8 cellular contexts compared by ENCODE assay signal in genomic region chr16:67841198-67841815, GRCh38. TPM values are rescaled to one million over a fixed set of nuclear protein-coding genes. Genes with fewer than 3 reads are reported as not detected.
DNase-seq lines count a peak whose midpoint lies in the region; ATAC-seq and TF ChIP-seq lines count a peak whose summit lies in the region.

No MANE protein-coding gene starts in this region.

- H3K9me3 ChIP-seq in BLaER1: no peaks in the 10 kb centered on the region
- H3K9me3 ChIP-seq in MM.1S (replicated peaks; ENCODE audit: insufficient read depth, low read length): no peaks in the 10 kb centered on the region
- H3K9me3 ChIP-seq in ectodermal cell (ENCODE audit: control insufficient read depth, low read length): no peaks in the 10 kb centered on the region

- H2AFZ ChIP-seq in MM.1S (ENCODE audit: low read length): peak overlapping the region; percentile 99

- peaks cover 30% of the 10 kb centered on the region for H3F3A ChIP-seq in MM.1S (ENCODE audit: insufficient read depth, low read length)

- H3K9me2 ChIP-seq in MM.1S (replicated peaks; ENCODE audit: insufficient read depth, low read length): no peaks in the 10 kb centered on the region

- H3K4me2 ChIP-seq in BLaER1 (peak overlapping the region; percentile 37), MM.1S (ENCODE audit: low read depth, low read length) (peak overlapping the region; percentile 84)

- peaks cover 38% of the 10 kb centered on the region for H3K79me2 ChIP-seq in MM.1S (ENCODE audit: low read length)

- 67 to 69% methylated on average over 17 of the region's 17 CpGs for WGBS in ectodermal cell, 2 experiments

- H3K4me3 ChIP-seq in BLaER1: peak overlapping the region; percentile 87; the same call in 1 of the 2 replicates
- peak overlapping the region; percentile 98 for H3K4me3 ChIP-seq in MM.1S (ENCODE audit: low read length)
- peak overlapping the region; percentile 97 for H3K4me3 ChIP-seq in ectodermal cell (ENCODE audit: insufficient read depth, low read depth, low read length)

- peaks cover 4% of the 10 kb centered on the region for H3K27me3 Mint-ChIP-seq in nephron (ENCODE audit: low read depth)

- ATAC-seq in GM21825 (IDR thresholded peaks at IDR 0.05; ENCODE audit: unreplicated experiment) (no peak), GM21576 (IDR thresholded peaks at IDR 0.05; ENCODE audit: unreplicated experiment) (no peak), HG03342 (IDR thresholded peaks at IDR 0.05; ENCODE audit: unreplicated experiment) (no peak)

- H3K9ac ChIP-seq in BLaER1 (peak overlapping the region; percentile 99), MM.1S (ENCODE audit: low read length) (peak overlapping the region; percentile 95; the same call in 1 of the 2 replicates)

- DNase-seq in MM.1S (no peak), COLO668 (lab: John Stamatoyannopoulos, UW; ENCODE audit: unreplicated experiment) (no peak)

- no peaks in the 10 kb centered on the region for H3K27me3 ChIP-seq in BLaER1
- no peaks in the 10 kb centered on the region for H3K27me3 ChIP-seq in MM.1S (replicated peaks; ENCODE audit: insufficient read depth, low read length)
- H3K27me3 ChIP-seq in ectodermal cell (ENCODE audit: control insufficient read depth, insufficient read depth, low read length, poor library complexity, severe bottlenecking): no peaks in the 10 kb centered on the region

- TF ChIP-seq CTCF in MM.1S (IDR thresholded peaks at IDR 0.05; ENCODE audit: low read length): no peak
- no peak for TF ChIP-seq CTCF in nephron (IDR thresholded peaks at IDR 0.05; ENCODE audit: unreplicated experiment in 3 of 3)

- no peaks in the 10 kb centered on the region for H3K9me3 Mint-ChIP-seq in nephron

- peaks cover 32% of the 10 kb centered on the region for H4K20me1 ChIP-seq in BLaER1
- no peaks in the 10 kb centered on the region for H4K20me1 ChIP-seq in MM.1S (ENCODE audit: insufficient read depth, low read length)

- peak overlapping the region; percentile 95 to 96 (median 95) for H3K4me3 Mint-ChIP-seq in nephron

- H3K27ac Mint-ChIP-seq in nephron: peak overlapping the region; percentile 99 to 100 (median 100)

- H3K36me3 ChIP-seq in BLaER1 (no peaks in the 10 kb centered on the region), MM.1S (replicated peaks; ENCODE audit: insufficient read depth, low read length) (no peaks in the 10 kb centered on the region), ectodermal cell (ENCODE audit: control insufficient read depth, insufficient read depth, low read length) (no peaks in the 10 kb centered on the region)

- peaks cover 38% of the 10 kb centered on the region for H3K4me1 ChIP-seq in BLaER1
- peaks cover 25% of the 10 kb centered on the region for H3K4me1 ChIP-seq in MM.1S (ENCODE audit: low read length)
- peaks cover 23% of the 10 kb centered on the region for H3K4me1 ChIP-seq in ectodermal cell (ENCODE audit: control insufficient read depth, insufficient read depth, low read length)

- H3K4me1 Mint-ChIP-seq in nephron: peaks cover 39% of the 10 kb centered on the region

- no peaks in the 10 kb centered on the region for H3K36me3 Mint-ChIP-seq in nephron (ENCODE audit: low read depth)

- H3K27ac ChIP-seq in BLaER1: peak overlapping the region; percentile 95; the same call in 1 of the 2 replicates
- no peak overlapping the region for H3K27ac ChIP-seq in MM.1S (ENCODE audit: low read length)
- H3K27ac ChIP-seq in ectodermal cell (ENCODE audit: insufficient read depth, low read depth, low read length, poor library complexity, severe bottlenecking): peak overlapping the region; percentile 17

RNA-seq across cellular contexts. Expression of gene THAP11, which starts 0.8 kb away (rescaled TPM):
- polyA plus RNA-seq in ectodermal cell (2013, experiment 1 of 4): 41.4 TPM
- polyA plus RNA-seq in ectodermal cell (2013, experiment 2 of 4): 37.7 TPM
- polyA plus RNA-seq in ectodermal cell (2013, experiment 3 of 4): 31.8 TPM
- 36.8 TPM for polyA plus RNA-seq in ectodermal cell (2013, experiment 4 of 4)

RNA-seq across cellular contexts. Expression of gene NUTF2, which starts 5.4 kb away (rescaled TPM):
- 261 TPM for polyA plus RNA-seq in ectodermal cell (2013, experiment 1 of 4)
- polyA plus RNA-seq in ectodermal cell (2013, experiment 2 of 4): 222 TPM
- polyA plus RNA-seq in ectodermal cell (2013, experiment 3 of 4): 201 TPM
- polyA plus RNA-seq in ectodermal cell (2013, experiment 4 of 4): 219 TPM

RNA-seq across cellular contexts. Expression of gene CENPT, which starts 6.2 kb away (rescaled TPM):
- 54.9 TPM for polyA plus RNA-seq in ectodermal cell (2013, experiment 1 of 4)
- polyA plus RNA-seq in ectodermal cell (2013, experiment 2 of 4): 50.2 TPM
- 51.6 TPM for polyA plus RNA-seq in ectodermal cell (2013, experiment 3 of 4)
- 51.9 TPM for polyA plus RNA-seq in ectodermal cell (2013, experiment 4 of 4)

RNA-seq across cellular contexts. Expression of gene EDC4, which starts 31.5 kb away (rescaled TPM):
- polyA plus RNA-seq in ectodermal cell (2013, experiment 1 of 4): 78.2 TPM
- 84.9 TPM for polyA plus RNA-seq in ectodermal cell (2013, experiment 2 of 4)
- polyA plus RNA-seq in ectodermal cell (2013, experiment 3 of 4): 73.2 TPM
- 75.9 TPM for polyA plus RNA-seq in ectodermal cell (2013, experiment 4 of 4)

RNA-seq across cellular contexts. Expression of gene TSNAXIP1, which starts 34.6 kb away (rescaled TPM):
- polyA plus RNA-seq in ectodermal cell (2013, experiment 1 of 4): 4.2 TPM
- polyA plus RNA-seq in ectodermal cell (2013, experiment 2 of 4): 4.5 TPM
- 2.2 TPM for polyA plus RNA-seq in ectodermal cell (2013, experiment 3 of 4)
- polyA plus RNA-seq in ectodermal cell (2013, experiment 4 of 4): 3.5 TPM
